18 cellular contexts compared by ENCODE assay signal in the genomic region with DNA sequence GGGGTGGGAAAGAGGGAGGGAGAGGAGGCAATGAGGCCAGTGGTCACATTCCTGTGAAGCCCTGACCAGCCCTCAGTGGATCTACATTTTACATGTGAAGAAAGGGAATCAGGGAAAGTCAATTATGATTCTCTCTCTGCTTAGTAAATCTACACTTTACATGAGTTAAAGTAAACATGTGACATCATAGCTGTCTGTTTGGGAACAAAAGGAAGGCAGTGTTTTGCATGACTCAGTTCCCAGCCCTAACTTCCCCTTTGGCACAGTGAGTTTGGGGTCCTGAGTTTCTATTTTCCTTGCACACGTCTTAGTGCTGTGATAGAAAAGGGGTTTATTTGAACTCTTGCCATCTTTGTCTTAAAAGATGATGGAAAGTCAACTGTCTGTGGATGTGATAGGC.
DNase-seq lines count a peak whose midpoint lies in the region; ATAC-seq and TF ChIP-seq lines count a peak whose summit lies in the region.
"Had no signal": no experiment of that assay in that cellular context is flagged by ENCODE, and none has a peak within 500 bp of the region (broad histone marks: within the 10 kb centered on the region; RNA-seq: fewer than 3 reads in every experiment).

No MANE protein-coding gene starts in this region.

- no peaks in the 10 kb centered on the region for H3K36me3 Mint-ChIP-seq in activated naive CD4-positive, alpha-beta T cell treated with anti-CD3 and anti-CD28 coated beads for 36 hours (ENCODE audit: low read depth)
- H3K36me3 Mint-ChIP-seq: naive thymus-derived CD8-positive, alpha-beta T cell had no signal

- H3K4me1 Mint-ChIP-seq in activated naive CD4-positive, alpha-beta T cell treated with anti-CD3 and anti-CD28 coated beads for 36 hours (ENCODE audit: low read depth), result peaks cover 6% of the 10 kb centered on the region

- DNase-seq in DMS53 treated with DMSO at 0.1 percent for 48 hours (lab: John Stamatoyannopoulos, UW; ENCODE audit: unreplicated experiment) (peak; percentile 8), NCI-H69 (lab: John Stamatoyannopoulos, UW) (peak; percentile 51), choroid plexus epithelial cell (ENCODE audit: low read depth) (peak; percentile 44), pons (ENCODE audit: low spot score) (peak; percentile 66), foreskin melanocyte (no peak)
- DNase-seq in activated naive CD4-positive, alpha-beta T cell treated with anti-CD3 and anti-CD28 coated beads for 36 hours, result no peak
- DNase-seq: activated naive CD4-positive, alpha-beta T cell treated with Interleukin-2 at 50 U/mL for 16 hours; C1 segment of cervical spinal cord; hippocampal formation; left ventricle myocardium superior; MM.1S; naive thymus-derived CD8-positive, alpha-beta T cell; NCI-H2171 treated with DMSO at 0.1 percent for 48 hours; OCI-M1; stimulated activated CD8-positive, alpha-beta memory T cell treated with anti-CD3 and anti-CD28 coated beads, Interleukin-4, amount 100 ng/mL, for 48 hours; WERI-Rb-1 had no signal

- no peak overlapping the region for H3K27ac Mint-ChIP-seq in activated naive CD4-positive, alpha-beta T cell treated with anti-CD3 and anti-CD28 coated beads for 36 hours
- H3K27ac Mint-ChIP-seq: naive thymus-derived CD8-positive, alpha-beta T cell had no signal

- H3K27me3 Mint-ChIP-seq in activated naive CD4-positive, alpha-beta T cell treated with anti-CD3 and anti-CD28 coated beads for 36 hours (ENCODE audit: low read depth), result no peaks in the 10 kb centered on the region

- no peak for TF ChIP-seq CTCF in choroid plexus epithelial cell (conservative IDR thresholded peaks at IDR 0.05; ENCODE audit: low read depth, low read length)

- ATAC-seq in GM21423 (IDR thresholded peaks at IDR 0.05; ENCODE audit: unreplicated experiment) (no peak), GM18907 (IDR thresholded peaks at IDR 0.05; ENCODE audit: unreplicated experiment) (no peak)
- ATAC-seq: left ventricle myocardium superior; naive thymus-derived CD8-positive, alpha-beta T cell had no signal

- no peak overlapping the region for H3K4me3 ChIP-seq in choroid plexus epithelial cell (ENCODE audit: low read depth, low read length)

- no peaks in the 10 kb centered on the region for H3K9me3 Mint-ChIP-seq in activated naive CD4-positive, alpha-beta T cell treated with anti-CD3 and anti-CD28 coated beads for 36 hours

- CTCF ChIA-PET in activated naive CD4-positive, alpha-beta T cell treated with anti-CD3 and anti-CD28 coated beads for 36 hours (lab: Charles Lee), result no interaction called here

- intact Hi-C loops in activated naive CD4-positive, alpha-beta T cell treated with anti-CD3 and anti-CD28 coated beads for 36 hours (cut with micrococcal nuclease), result no loop called here

- no peak overlapping the region for H3K4me3 Mint-ChIP-seq in activated naive CD4-positive, alpha-beta T cell treated with anti-CD3 and anti-CD28 coated beads for 36 hours
- H3K4me3 Mint-ChIP-seq: naive thymus-derived CD8-positive, alpha-beta T cell had no signal

Comparison
In these comparisons a context has a peak if more than half of its experiments do, and no peak if none do; other contexts are left out.
1. DNase-seq: peak in DMS53 treated with DMSO at 0.1 percent for 48 hours (single experiment), NCI-H69 (single experiment), choroid plexus epithelial cell (single experiment) and pons (single experiment); none in activated naive CD4-positive, alpha-beta T cell treated with anti-CD3 and anti-CD28 coated beads for 36 hours (single experiment) and foreskin melanocyte (single experiment).